Comparison of ENCODE assay signal across 13 cellular contexts in genomic region chr2:98869868-98870267, GRCh38.
DNase-seq lines count a peak whose midpoint lies in the region; ATAC-seq and TF ChIP-seq lines count a peak whose summit lies in the region.
"Had no signal": no experiment of that assay in that cellular context is flagged by ENCODE, and none has a peak within 500 bp of the region (broad histone marks: within the 10 kb centered on the region; RNA-seq: fewer than 3 reads in every experiment).

No MANE protein-coding gene starts in this region.

- H3K36me3 ChIP-seq in CD8-positive, alpha-beta T cell (ENCODE audit: insufficient read depth, low read length), result no peaks in the 10 kb centered on the region
- no peaks in the 10 kb centered on the region for H3K36me3 ChIP-seq in ascending aorta

- no peaks in the 10 kb centered on the region for H3K4me1 ChIP-seq in CD8-positive, alpha-beta T cell (ENCODE audit: insufficient read depth, low read length)
- H3K4me1 ChIP-seq in ascending aorta, result peaks cover 0 to 7% of the 10 kb centered on the region in 2 donors

- no peaks in the 10 kb centered on the region for H3K9me3 ChIP-seq in CD8-positive, alpha-beta T cell (ENCODE audit: low read length)
- no peaks in the 10 kb centered on the region for H3K9me3 ChIP-seq in ascending aorta

- H3K27me3 ChIP-seq in CD8-positive, alpha-beta T cell (ENCODE audit: insufficient read depth, low read length), result no peaks in the 10 kb centered on the region
- H3K27me3 ChIP-seq in ascending aorta, result no peaks in the 10 kb centered on the region

- intact Hi-C loops in CD8-positive, alpha-beta T cell (cut with DNase I, micrococcal nuclease), result no loop called here
- intact Hi-C loops in lower leg skin (cut with DNase I; ENCODE audit: low total_unique reads), result no loop called here
- intact Hi-C loops in ascending aorta (cut with DNase I), result no loop called here

- TF ChIP-seq CTCF in CD8-positive, alpha-beta T cell (IDR thresholded peaks at IDR 0.05), result no peak
- no peak for TF ChIP-seq CTCF in RWPE1 (conservative IDR thresholded peaks at IDR 0.05; ENCODE audit: low read depth)
- no peak for TF ChIP-seq CTCF in lower leg skin (IDR thresholded peaks at IDR 0.05)
- TF ChIP-seq CTCF in ascending aorta (IDR thresholded peaks at IDR 0.05), result no peak

- no peak for TF ChIP-seq POLR2A in lower leg skin (IDR thresholded peaks at IDR 0.05)

- no peaks in the 10 kb centered on the region for H3K27me3 Mint-ChIP-seq in CD8-positive, alpha-beta T cell (ENCODE audit: low read depth)
- peaks cover 15% of the 10 kb centered on the region for H3K27me3 Mint-ChIP-seq in activated naive CD4-positive, alpha-beta T cell treated with anti-CD3 and anti-CD28 coated beads, Interleukin-2, amount 10 ng/mL, durations not matched to agents 7 days and 5 days
- H3K27me3 Mint-ChIP-seq: activated CD4-positive, alpha-beta memory T cell treated with anti-CD3 and anti-CD28 coated beads for 36 hours had no signal

- WGBS in lower leg skin, 2 donors, result 38 to 49% methylated on average over 4 of the region's 4 CpGs

- no peaks in the 10 kb centered on the region for H3K4me1 Mint-ChIP-seq in CD8-positive, alpha-beta T cell (ENCODE audit: low read depth)
- peaks cover 3% of the 10 kb centered on the region for H3K4me1 Mint-ChIP-seq in activated naive CD4-positive, alpha-beta T cell treated with anti-CD3 and anti-CD28 coated beads, Interleukin-2, amount 10 ng/mL, durations not matched to agents 7 days and 5 days

- no peak overlapping the region for H3K27ac Mint-ChIP-seq in CD8-positive, alpha-beta T cell
- no peak overlapping the region for H3K27ac Mint-ChIP-seq in activated naive CD4-positive, alpha-beta T cell treated with anti-CD3 and anti-CD28 coated beads, Interleukin-2, amount 10 ng/mL, durations not matched to agents 7 days and 5 days
- H3K27ac Mint-ChIP-seq: activated CD4-positive, alpha-beta memory T cell treated with anti-CD3 and anti-CD28 coated beads for 36 hours had no signal

- no peak overlapping the region for H3K4me3 ChIP-seq in CD8-positive, alpha-beta T cell (ENCODE audit: low read depth, low read length)
- H3K4me3 ChIP-seq in lower leg skin (ENCODE audit: low read depth, poor library complexity, severe bottlenecking), result no peak overlapping the region
- H3K4me3 ChIP-seq in ascending aorta, result no peak overlapping the region

- POLR2A ChIA-PET in CD8-positive, alpha-beta T cell (lab: Charles Lee), result no interaction called here
- POLR2A ChIA-PET in RWPE1 (lab: Yijun Ruan, JAX; ENCODE audit: low non-redundant PET), result no interaction called here

- no peak for ATAC-seq in CD8-positive, alpha-beta T cell
- ATAC-seq in HG02763 (IDR thresholded peaks at IDR 0.05; ENCODE audit: unreplicated experiment), result no peak

- peak overlapping the region; percentile 54 for H3K4me3 Mint-ChIP-seq in CD8-positive, alpha-beta T cell
- H3K4me3 Mint-ChIP-seq in activated naive CD4-positive, alpha-beta T cell treated with anti-CD3 and anti-CD28 coated beads, Interleukin-2, amount 10 ng/mL, durations not matched to agents 7 days and 5 days, result no peak overlapping the region
- H3K4me3 Mint-ChIP-seq: activated CD4-positive, alpha-beta memory T cell treated with anti-CD3 and anti-CD28 coated beads for 36 hours had no signal

- no peaks in the 10 kb centered on the region for H3K36me3 Mint-ChIP-seq in CD8-positive, alpha-beta T cell
- H3K36me3 Mint-ChIP-seq in activated naive CD4-positive, alpha-beta T cell treated with anti-CD3 and anti-CD28 coated beads, Interleukin-2, amount 10 ng/mL, durations not matched to agents 7 days and 5 days, result no peaks in the 10 kb centered on the region
- H3K36me3 Mint-ChIP-seq: activated CD4-positive, alpha-beta memory T cell treated with anti-CD3 and anti-CD28 coated beads for 36 hours had no signal

- no peak for DNase-seq in CD8-positive, alpha-beta T cell
- DNase-seq in NCI-H1417 (lab: John Stamatoyannopoulos, UW) (peak; percentile 89 to 99 (median 97)), RWPE1 (ENCODE audit: low spot score) (peak; percentile 28), lower leg skin (ENCODE audit: low spot score in 2 of 2) (peak; percentile 71 to 92), ascending aorta (ENCODE audit: low spot score in 2 of 2) (no peak)
- no peak for DNase-seq in stimulated activated CD4-positive, alpha-beta T cell treated with anti-CD3 and anti-CD28 coated beads, Interleukin-4, amount 100 ng/mL, for 24 hours
- no peak for DNase-seq in activated naive CD4-positive, alpha-beta T cell treated with anti-CD3 and anti-CD28 coated beads, Interleukin-2, amount 10 ng/mL, durations not matched to agents 7 days and 5 days
- DNase-seq: activated CD4-positive, alpha-beta memory T cell treated with anti-CD3 and anti-CD28 coated beads for 36 hours; anterior cingulate cortex; OCI-M1; stimulated activated CD8-positive, alpha-beta memory T cell treated with anti-CD3 and anti-CD28 coated beads, Interleukin-4, amount 100 ng/mL, for 48 hours had no signal

- no peak overlapping the region for H3K27ac ChIP-seq in CD8-positive, alpha-beta T cell (ENCODE audit: low read depth, low read length)
- H3K27ac ChIP-seq in RWPE1, result peak overlapping the region; percentile 92
- no peak overlapping the region for H3K27ac ChIP-seq in ascending aorta
- H3K27ac ChIP-seq: HL-60 had no signal

- no peaks in the 10 kb centered on the region for H3K9me3 Mint-ChIP-seq in CD8-positive, alpha-beta T cell
- H3K9me3 Mint-ChIP-seq in activated naive CD4-positive, alpha-beta T cell treated with anti-CD3 and anti-CD28 coated beads, Interleukin-2, amount 10 ng/mL, durations not matched to agents 7 days and 5 days, result no peaks in the 10 kb centered on the region
- H3K9me3 Mint-ChIP-seq: activated CD4-positive, alpha-beta memory T cell treated with anti-CD3 and anti-CD28 coated beads for 36 hours had no signal

- CTCF ChIA-PET in CD8-positive, alpha-beta T cell (lab: Charles Lee), result no interaction called here
- CTCF ChIA-PET in RWPE1 (lab: Yijun Ruan, JAX), result no interaction called here
- CTCF ChIA-PET in activated naive CD4-positive, alpha-beta T cell treated with anti-CD3 and anti-CD28 coated beads, Interleukin-2, amount 10 ng/mL, durations not matched to agents 7 days and 5 days (lab: Charles Lee), result no interaction called here

Comparison
In these comparisons a context has a peak if more than half of its experiments do, and no peak if none do; other contexts are left out.
1. DNase-seq: peak in NCI-H1417 (3 of 3), RWPE1 (single experiment) and lower leg skin (2 of 2); none in CD8-positive, alpha-beta T cell (0 of 7), ascending aorta (0 of 2), stimulated activated CD4-positive, alpha-beta T cell treated with anti-CD3 and anti-CD28 coated beads, Interleukin-4, amount 100 ng/mL, for 24 hours (single experiment) and activated naive CD4-positive, alpha-beta T cell treated with anti-CD3 and anti-CD28 coated beads, Interleukin-2, amount 10 ng/mL, durations not matched to agents 7 days and 5 days (single experiment).